In the genomic region with DNA sequence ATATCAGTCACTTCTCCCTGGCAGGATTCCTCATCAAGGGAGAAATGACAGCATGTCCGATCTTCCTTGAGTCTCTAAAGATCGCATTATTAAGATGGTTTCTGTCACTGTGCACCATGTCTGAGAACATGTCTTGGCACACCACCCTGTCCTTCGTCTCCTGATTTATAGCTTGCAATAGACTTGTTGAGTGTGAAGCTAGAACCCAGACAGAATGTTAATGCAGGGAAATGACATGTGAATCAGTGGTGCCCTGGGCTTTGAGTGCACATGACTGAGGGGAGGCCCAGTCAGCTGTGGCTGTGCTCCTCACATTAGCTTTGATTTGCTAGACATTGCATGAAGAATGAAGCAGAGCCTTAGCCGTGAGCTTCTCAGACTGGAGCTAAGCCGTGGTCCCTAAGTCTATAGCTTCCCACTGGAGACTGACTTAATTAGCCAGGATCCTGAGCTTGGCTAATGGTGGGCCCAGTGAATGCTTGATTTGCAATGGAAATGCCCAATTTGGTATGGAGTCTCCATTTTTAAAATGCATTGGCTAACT, we compare ENCODE assay signal across 14 cellular contexts.
"Had no signal": no experiment of that assay in that cellular context is flagged by ENCODE, and none has a peak within 500 bp of the region (broad histone marks: within the 10 kb centered on the region; RNA-seq: fewer than 3 reads in every experiment).

No MANE protein-coding gene starts in this region.

- ATAC-seq: activated T-helper 17 cell treated with anti-CD3 and anti-CD28 coated beads, Interleukin-2, amount 50 U/mL, for 72 hours; naive thymus-derived CD8-positive, alpha-beta T cell; stimulated activated naive CD8-positive, alpha-beta T cell treated with anti-CD3 and anti-CD28 coated beads, Interleukin-15, amount 100 ng/mL, for 72 hours had no signal

- DNase-seq: activated CD4-positive, alpha-beta T cell treated with anti-CD3 and anti-CD28 coated beads, Interleukin-2, amount 50 U/mL, for 48 hours; activated naive CD4-positive, alpha-beta T cell treated with anti-CD3 and anti-CD28 coated beads, Interleukin-2, amount 10 ng/mL, durations not matched to agents 7 days and 5 days; head of caudate nucleus; immature natural killer cell; mammary epithelial cell; naive thymus-derived CD8-positive, alpha-beta T cell; sigmoid colon; spleen; stimulated activated naive CD8-positive, alpha-beta T cell treated with anti-CD3 and anti-CD28 coated beads, Interleukin-15, amount 100 ng/mL, for 72 hours; upper lobe of left lung; WERI-Rb-1 had no signal

- H3K9me3 ChIP-seq: ascending aorta, sigmoid colon, spleen, upper lobe of left lung had no signal

- H3K4me3 ChIP-seq: ascending aorta, sigmoid colon, spleen, upper lobe of left lung had no signal

- H3K27me3 ChIP-seq: ascending aorta, sigmoid colon, spleen, upper lobe of left lung had no signal

- H3K36me3 ChIP-seq: ascending aorta, sigmoid colon, spleen, upper lobe of left lung, WERI-Rb-1 had no signal

- H3K27ac ChIP-seq: ascending aorta, epithelial cell of prostate, sigmoid colon, upper lobe of left lung, WERI-Rb-1 had no signal

- H3K4me1 ChIP-seq: ascending aorta had no signal
